In genomic region chr6:27539551-27539950, GRCh38 we compare ENCODE assay signal across 22 cellular contexts.
A peak's percentile ranks its signal among the peaks of the same experiment; 100 is the strongest.
DNase-seq lines count a peak whose midpoint lies in the region; ATAC-seq, FAIRE-seq and TF ChIP-seq lines count a peak whose summit lies in the region.
"Had no signal": no experiment of that assay in that cellular context is flagged by ENCODE, and none has a peak within 500 bp of the region (broad histone marks: within the 10 kb centered on the region; RNA-seq: fewer than 3 reads in every experiment).

No MANE protein-coding gene starts in this region.

- no peak for TF ChIP-seq RAD21 in A549 (conservative IDR thresholded peaks at IDR 0.05 in 1 of 2, IDR thresholded peaks at IDR 0.05 in 1 of 2)

- no peaks in the 10 kb centered on the region for H3K9me3 ChIP-seq in A549
- H3K9me3 ChIP-seq in HUES48 (ENCODE audit: control insufficient read depth, insufficient read depth, low read length) = no peaks in the 10 kb centered on the region
- H3K9me3 ChIP-seq in ectodermal cell (ENCODE audit: control insufficient read depth, low read length) = no peaks in the 10 kb centered on the region
- H3K9me3 ChIP-seq in iPS-20b (ENCODE audit: insufficient read depth, low read depth, low read length) = no peaks in the 10 kb centered on the region
- H3K9me3 ChIP-seq: SK-N-SH had no signal

- TF ChIP-seq CTCF in A549 (IDR thresholded peaks at IDR 0.05) = no peak

- H3K27me3 ChIP-seq in HUES48 (ENCODE audit: control insufficient read depth, insufficient read depth, low read length) (peaks cover 1% of the 10 kb centered on the region; the same call in 1 of the 2 replicates), ectodermal cell (ENCODE audit: control insufficient read depth, insufficient read depth, low read length, poor library complexity, severe bottlenecking) (peaks cover 29% of the 10 kb centered on the region), iPS-20b (ENCODE audit: insufficient read depth, low read length) (peaks cover 23% of the 10 kb centered on the region)

- CTCF ChIA-PET in A549 (lab: Yijun Ruan, JAX) = no interaction called here

- whole genome bisulfite sequencing in A549 (ENCODE audit: missing lambda C conversion rate) = 3% methylated on average over 11 of the region's 13 CpGs
- WGBS in ectodermal cell, 2 experiments = 58 to 62% methylated on average over 11 to 13 of the region's 13 CpGs

- peaks cover 5% of the 10 kb centered on the region; the same call in 2 of the 3 replicates for H3K4me1 ChIP-seq in A549
- 0 out of 2 replicates have a peak, but pooled peaks cover 2% of the 10 kb centered on the region for H3K4me1 ChIP-seq in HUES48 (ENCODE audit: control insufficient read depth, insufficient read depth, low read length)
- no peaks in the 10 kb centered on the region for H3K4me1 ChIP-seq in ectodermal cell (ENCODE audit: control insufficient read depth, insufficient read depth, low read length)
- no peaks in the 10 kb centered on the region; the same call in 1 of the 2 replicates for H3K4me1 ChIP-seq in iPS-20b (ENCODE audit: insufficient read depth, low read length)

- H3K4me3 ChIP-seq in A549 (peak overlapping the region; percentile 56), HUES48 (ENCODE audit: low read depth, low read length) (peak overlapping the region; percentile 54), ectodermal cell (ENCODE audit: insufficient read depth, low read depth, low read length) (peak overlapping the region; percentile 13), iPS-20b (ENCODE audit: low read length) (peak overlapping the region; percentile 61; the same call in 1 of the 2 replicates)
- H3K4me3 ChIP-seq: Peyer's patch had no signal

- H3K9ac ChIP-seq in HUES48 (ENCODE audit: low read depth, low read length) (no peak overlapping the region), iPS-20b (ENCODE audit: low read depth, low read length) (no peak overlapping the region)
- H3K9ac ChIP-seq: KMS-11, SK-N-SH had no signal

- ATAC-seq in A549 (peak in 1 of 2 experiments; percentile 54; a peak in 3 of 6 replicates), left lobe of liver (no peak)
- ATAC-seq: CD8-positive, alpha-beta T cell; HepG2; Right ventricle myocardium inferior had no signal

- H3K36me3 ChIP-seq in HUES48 (ENCODE audit: control insufficient read depth, insufficient read depth, low read length) = no peaks in the 10 kb centered on the region
- H3K36me3 ChIP-seq in ectodermal cell (ENCODE audit: control insufficient read depth, insufficient read depth, low read length) = no peaks in the 10 kb centered on the region
- no peaks in the 10 kb centered on the region for H3K36me3 ChIP-seq in iPS-20b (ENCODE audit: insufficient read depth, low read depth, low read length)
- H3K36me3 ChIP-seq: Peyer's patch had no signal

- peak overlapping the region; percentile 72 for H3K4me2 ChIP-seq in A549
- H3K4me2 ChIP-seq: KMS-11, SK-N-SH had no signal

- TF ChIP-seq EP300 in A549 (IDR thresholded peaks at IDR 0.05) = no peak

- TF ChIP-seq POLR2A in A549 (IDR thresholded peaks at IDR 0.05; ENCODE audit: low read length) = no peak

- H3K27ac ChIP-seq in A549 (peak overlapping the region in 1 of 2 experiments; percentile 34; a peak in 1 of 6 replicates), HUES48 (ENCODE audit: low read depth, low read length) (no peak overlapping the region), ectodermal cell (ENCODE audit: insufficient read depth, low read depth, low read length, poor library complexity, severe bottlenecking) (no peak overlapping the region), iPS-20b (ENCODE audit: low read length) (no peak overlapping the region), caudate nucleus (ENCODE audit: low read depth, low read length) (no peak overlapping the region)
- H3K27ac ChIP-seq: KMS-11, Peyer's patch had no signal

- DNase-seq in A549 (ENCODE audit: low read depth in 1 of 2, low spot score in 1 of 2) (peak in 1 of 2 experiments; percentile 50), left lobe of liver (ENCODE audit: low spot score) (no peak), caudate nucleus (lab: John Stamatoyannopoulos, UW) (no peak), middle frontal gyrus (ENCODE audit: extremely low spot score, low spot score) (no peak), pons (ENCODE audit: low spot score) (no peak)
- DNase-seq: 8988T; CD8-positive, alpha-beta T cell; HCEC 1CT; NCI-H1048; NCI-H1436 treated with DMSO at 0.1 percent for 48 hours; NCI-H2081 treated with DMSO at 0.1 percent for 48 hours; NCI-H510A; NCI-H82; Peyer's patch; SK-N-SH had no signal

- POLR2A ChIA-PET in A549 (lab: Yijun Ruan, JAX) = interaction anchor here (0.7 kb wide), 1 partner anchor 69 kb away, joined by 3 read pairs; no protein-coding TSS in a partner anchor

- FAIRE-seq in A549 (lab: Jason Lieb, UNC) = no peak
- FAIRE-seq: GM19239, HepG2 had no signal

TF ChIP-seq in A549, 52 proteins besides CTCF, POLR2A, EP300 and RAD21:
- TF ChIP-seq ZSCAN20 (CRISPR knock-in tag; IDR thresholded peaks at IDR 0.05) = no peak
- TF ChIP-seq RCOR1 (IDR thresholded peaks at IDR 0.05; ENCODE audit: low read depth, low read length) = no peak
- TF ChIP-seq NPAS2 (CRISPR knock-in tag; IDR thresholded peaks at IDR 0.05; ENCODE audit: borderline replicate concordance) = no peak
